Comparison of ENCODE assay signal across 18 cellular contexts in genomic region chr7:73635428-73636200, GRCh38. TPM values are rescaled to one million over a fixed set of nuclear protein-coding genes. Genes with fewer than 3 reads are reported as not detected.
DNase-seq lines count a peak whose midpoint lies in the region; ATAC-seq and TF ChIP-seq lines count a peak whose summit lies in the region.
"Had no signal": no experiment of that assay in that cellular context is flagged by ENCODE, and none has a peak within 500 bp of the region (broad histone marks: within the 10 kb centered on the region; RNA-seq: fewer than 3 reads in every experiment).

No MANE protein-coding gene starts in this region.

- H3K27ac ChIP-seq in HEK293 (ENCODE audit: extremely low read depth, low read depth, low read length) (no peak overlapping the region), RWPE1 (peak overlapping the region; percentile 70)
- H3K27ac ChIP-seq: SJSA1 had no signal

- 0 out of 2 replicates have a peak, but pooled peaks cover 2% of the 10 kb centered on the region for H3K4me1 ChIP-seq in HEK293 (ENCODE audit: control insufficient read depth, insufficient read depth, low read length)

- no peaks in the 10 kb centered on the region for H3K9me3 ChIP-seq in HEK293 (ENCODE audit: control insufficient read depth, insufficient read depth, low read depth, low read length)
- H3K9me3 ChIP-seq in MG63 = no peaks in the 10 kb centered on the region
- H3K9me3 ChIP-seq: SJSA1 had no signal

- CTCF ChIA-PET in HEK293 (lab: Yijun Ruan, JAX) = interaction anchor here (1.0 kb wide), 1 partner anchor 23 kb away, joined by 6 read pairs; no protein-coding TSS in a partner anchor
- CTCF ChIA-PET in RWPE1 (lab: Yijun Ruan, JAX) = interaction anchor here (1.0 kb wide), 1 partner anchor 29 kb away, joined by 4 read pairs; no protein-coding TSS in a partner anchor

- ATAC-seq in esophagus mucosa (peak; percentile 17), GM18519 (IDR thresholded peaks at IDR 0.05; ENCODE audit: low FRiP score, unreplicated experiment) (no peak)
- ATAC-seq: CD8-positive, alpha-beta T cell had no signal

- DNase-seq in ELF-1 (ENCODE audit: low read depth, low spot score) = peak; percentile 58
- no peak for DNase-seq in RWPE1 (ENCODE audit: low spot score)
- no peak for DNase-seq in MG63
- DNase-seq in HuH-7.5 (ENCODE audit: low spot score) = no peak
- DNase-seq in NCI-H345 (lab: John Stamatoyannopoulos, UW) = no peak
- DNase-seq: CD8-positive, alpha-beta T cell; DMS79; NCI-H1417 treated with DMSO at 0.1 percent for 48 hours; NCI-H2029; NCI-H510A had no signal

- H3K36me3 ChIP-seq in HEK293 (ENCODE audit: control insufficient read depth in 2 of 2, insufficient read depth in 1 of 2, low read length in 2 of 2) (no peaks in the 10 kb centered on the region), MG63 (no peaks in the 10 kb centered on the region)
- H3K36me3 ChIP-seq: SJSA1 had no signal

- no peaks in the 10 kb centered on the region for H3K27me3 ChIP-seq in MG63
- H3K27me3 ChIP-seq: SJSA1 had no signal

- POLR2A ChIA-PET in HEK293 (lab: Yijun Ruan, JAX) (interaction anchor here (0.6 to 1.3 kb wide), 4 partner anchors 11 to 57 kb away, joined by 3 to 7 read pairs (median 4); partner anchors contain the start of genes BUD23, DNAJC30, MLXIPL and TBL2), RWPE1 (lab: Yijun Ruan, JAX; ENCODE audit: low non-redundant PET) (interaction anchor here (0.6 kb wide), 1 partner anchor 291 kb away, joined by 3 read pairs; no protein-coding TSS in a partner anchor)

- H3K4me3 ChIP-seq in HEK293 (ENCODE audit: low read depth, low read length) (no peak overlapping the region), MG63 (no peak overlapping the region)
- H3K4me3 ChIP-seq: SJSA1 had no signal

- TF ChIP-seq CTCF in HEK293 (tag by site-specific recombination; IDR thresholded peaks at IDR 0.05) (no peak), RWPE1 (conservative IDR thresholded peaks at IDR 0.05; ENCODE audit: low read depth) (no peak)

TF ChIP-seq in HEK293, 187 proteins besides CTCF, POLR2A, EP300 and RAD21:
- no peak for TF ChIP-seq IKZF3 (tag by site-specific recombination; IDR thresholded peaks at IDR 0.05)
- TF ChIP-seq ZNF132 (tag by site-specific recombination; IDR thresholded peaks at IDR 0.05; ENCODE audit: borderline replicate concordance) = no peak
- peak; percentile 72 for TF ChIP-seq ZFHX2 (tag by site-specific recombination; conservative IDR thresholded peaks at IDR 0.05)
- no peak for TF ChIP-seq ZNF596 (tag by site-specific recombination; IDR thresholded peaks at IDR 0.05)
- no peak for TF ChIP-seq ZNF266 (tag by site-specific recombination; IDR thresholded peaks at IDR 0.05; ENCODE audit: low read depth)
- peak; percentile 99 for TF ChIP-seq ZNF366 (tag by site-specific recombination; conservative IDR thresholded peaks at IDR 0.05)
- no peak for TF ChIP-seq ZEB2 (tag by site-specific recombination; IDR thresholded peaks at IDR 0.05)
- no peak for TF ChIP-seq OSR2 (tag by site-specific recombination; IDR thresholded peaks at IDR 0.05)
- no peak for TF ChIP-seq ZNF704 (tag by site-specific recombination; IDR thresholded peaks at IDR 0.05)
- peak; percentile 56; the same call in 1 of the 2 replicates for TF ChIP-seq ZBTB17 (tag by site-specific recombination; IDR thresholded peaks at IDR 0.05)
- peak; percentile 83 for TF ChIP-seq EGR2 (tag by site-specific recombination; IDR thresholded peaks at IDR 0.05; ENCODE audit: low read depth)

RNA-seq across cellular contexts. Expression of gene MLXIPL, which starts 11.3 kb away (rescaled TPM):
- total RNA-seq in esophagus mucosa = 0.52 TPM
- total RNA-seq in MG63 (2014; rRNA removed; shearing (Covaris generic); ENCODE audit: low replicate concordance) = not detected in 2 replicates
- total RNA-seq: CD8-positive, alpha-beta T cell; G401; HFFc6; IMR-90; RPMI7951; SJSA1 had no signal

RNA-seq across cellular contexts. Expression of gene VPS37D, which starts 32.0 kb away (rescaled TPM):
- 0.32 TPM for total RNA-seq in esophagus mucosa
- total RNA-seq in MG63 (2014; rRNA removed; shearing (Covaris generic); ENCODE audit: low replicate concordance) = 1.4 and 2.6 TPM in 2 replicates

RNA-seq across cellular contexts. Expression of gene DNAJC30, which starts 47.6 kb away (rescaled TPM):
- total RNA-seq in esophagus mucosa = 7.3 TPM
- total RNA-seq in MG63 (2014; rRNA removed; shearing (Covaris generic); ENCODE audit: low replicate concordance) = 5.6 and 6.8 TPM in 2 replicates

RNA-seq across cellular contexts. Expression of gene BUD23, which starts 47.8 kb away (rescaled TPM):
- 39.2 TPM for total RNA-seq in esophagus mucosa
- total RNA-seq in MG63 (2014; rRNA removed; shearing (Covaris generic); ENCODE audit: low replicate concordance) = 88.8 and 104 TPM in 2 replicates

RNA-seq across cellular contexts. Expression of gene TBL2, which starts 57.2 kb away (rescaled TPM):
- 19.2 TPM for total RNA-seq in esophagus mucosa
- 68.6 and 79.0 TPM in 2 replicates for total RNA-seq in MG63 (2014; rRNA removed; shearing (Covaris generic); ENCODE audit: low replicate concordance)
